ENCODE assay signal across 8 cellular contexts in genomic region chr7:77157034-77157433, GRCh38.
DNase-seq lines count a peak whose midpoint lies in the region; ATAC-seq and TF ChIP-seq lines count a peak whose summit lies in the region.
"Not testable (repeated sequence)": the region's sequence is repeated elsewhere in the genome, so short reads cannot be mapped to it uniquely, and the experiment has no call there.

No MANE protein-coding gene starts in this region.

- not testable (repeated sequence) for H3K36me3 Mint-ChIP-seq in central memory CD8-positive, alpha-beta T cell (ENCODE audit: insufficient read depth); stimulated activated memory B cell treated with anti-CD40 and anti-IgM and Interleukin-4, amounts not matched to agents 10 μg/mL and 1 μg/mL and 100 μg/mL, for 72 hours

- not testable (repeated sequence) for H3K4me3 Mint-ChIP-seq in central memory CD8-positive, alpha-beta T cell; stimulated activated memory B cell treated with anti-CD40 and anti-IgM and Interleukin-4, amounts not matched to agents 10 μg/mL and 1 μg/mL and 100 μg/mL, for 72 hours

- not testable (repeated sequence) for H3K9me3 Mint-ChIP-seq in central memory CD8-positive, alpha-beta T cell; stimulated activated memory B cell treated with anti-CD40 and anti-IgM and Interleukin-4, amounts not matched to agents 10 μg/mL and 1 μg/mL and 100 μg/mL, for 72 hours

- not testable (repeated sequence) for TF ChIP-seq POLR2A in GM18505 (IDR thresholded peaks at IDR 0.05; ENCODE audit: borderline replicate concordance, extremely low read depth, insufficient read depth, insufficient read length)

- not testable (repeated sequence) for H3K4me1 Mint-ChIP-seq in central memory CD8-positive, alpha-beta T cell
- H3K4me1 Mint-ChIP-seq in stimulated activated memory B cell treated with anti-CD40 and anti-IgM and Interleukin-4, amounts not matched to agents 10 μg/mL and 1 μg/mL and 100 μg/mL, for 72 hours = peaks cover 19% of the 10 kb centered on the region

- peak overlapping the region; percentile 20 for H3K27ac Mint-ChIP-seq in central memory CD8-positive, alpha-beta T cell (ENCODE audit: low read depth)
- H3K27ac Mint-ChIP-seq in stimulated activated memory B cell treated with anti-CD40 and anti-IgM and Interleukin-4, amounts not matched to agents 10 μg/mL and 1 μg/mL and 100 μg/mL, for 72 hours = peak overlapping the region; percentile 77

- not testable (repeated sequence) for DNase-seq in central memory CD8-positive, alpha-beta T cell (ENCODE audit: low spot score in 2 of 2)

- H3K27me3 Mint-ChIP-seq in central memory CD8-positive, alpha-beta T cell; stimulated activated memory B cell treated with anti-CD40 and anti-IgM and Interleukin-4, amounts not matched to agents 10 μg/mL and 1 μg/mL and 100 μg/mL, for 72 hours: not testable (repeated sequence)

- ATAC-seq in GM18505 (IDR thresholded peaks at IDR 0.05; ENCODE audit: unreplicated experiment) (peak; percentile 82), GM19372 (IDR thresholded peaks at IDR 0.05; ENCODE audit: low read depth, unreplicated experiment) (peak; percentile 76), GM21737 (IDR thresholded peaks at IDR 0.05; ENCODE audit: unreplicated experiment) (peak; percentile 75), HG02981 (IDR thresholded peaks at IDR 0.05; ENCODE audit: unreplicated experiment) (peak; percentile 65), HG03457 (IDR thresholded peaks at IDR 0.05; ENCODE audit: unreplicated experiment) (peak; percentile 72)
- peak; percentile 76 to 77 for ATAC-seq in activated CD4-positive, CD25-positive, alpha-beta regulatory T cell treated with anti-CD3 and anti-CD28 coated beads, Interleukin-2, amount 50 U/mL, for 24 hours
- peak; percentile 30 for ATAC-seq in central memory CD8-positive, alpha-beta T cell (replicated peaks; ENCODE audit: extremely low read depth, poor library complexity, severe bottlenecking)
- peak; percentile 86 for ATAC-seq in stimulated activated memory B cell treated with anti-CD40 and anti-IgM and Interleukin-4, amounts not matched to agents 10 μg/mL and 1 μg/mL and 100 μg/mL, for 72 hours

Comparison
In these comparisons a context has a peak if more than half of its experiments do, and no peak if none do; other contexts are left out.
1. ATAC-seq: peak in every context shown above with its lines; median percentile 86 in stimulated activated memory B cell treated with anti-CD40 and anti-IgM and Interleukin-4, amounts not matched to agents 10 μg/mL and 1 μg/mL and 100 μg/mL, for 72 hours; 82 in GM18505; 76 in activated CD4-positive, CD25-positive, alpha-beta regulatory T cell treated with anti-CD3 and anti-CD28 coated beads, Interleukin-2, amount 50 U/mL, for 24 hours; 76 in GM19372; 75 in GM21737; 72 in HG03457; 65 in HG02981; 30 in central memory CD8-positive, alpha-beta T cell.